Comparison of ENCODE assay signal across 9 cellular contexts in the genomic region with DNA sequence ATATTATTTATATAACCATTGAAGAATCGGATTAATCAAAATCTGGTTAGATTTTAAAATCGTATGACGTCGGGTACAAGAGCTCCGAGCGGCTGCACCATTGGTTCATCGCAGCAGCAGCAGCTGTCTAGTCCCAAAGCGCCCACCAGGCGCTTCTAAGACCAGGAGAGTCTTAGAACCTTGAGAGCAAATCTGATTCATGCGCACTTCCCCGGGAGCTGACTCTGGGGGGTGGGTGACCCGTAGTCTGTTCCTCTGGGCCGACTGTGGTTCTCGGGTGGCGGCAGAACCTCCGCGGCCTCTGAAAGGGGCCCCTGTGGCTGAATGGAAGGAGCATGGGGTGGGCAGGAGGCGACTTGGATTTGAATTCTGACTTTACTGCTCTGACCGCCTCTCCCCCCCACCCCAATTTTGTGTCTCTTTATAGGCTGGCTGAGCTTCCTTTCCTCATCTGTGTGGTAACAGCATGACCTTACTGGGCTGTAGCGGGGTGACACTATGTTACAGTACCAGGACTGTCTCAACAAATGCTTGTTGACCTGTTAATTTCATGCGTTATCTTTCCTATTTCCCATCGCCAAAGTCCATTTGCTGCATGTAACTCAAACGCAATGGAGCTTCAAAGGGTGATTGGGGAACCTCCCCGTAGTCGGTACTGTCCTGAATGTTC.
A peak's percentile ranks its signal among the peaks of the same experiment; 100 is the strongest.
DNase-seq lines count a peak whose midpoint lies in the region; ATAC-seq and TF ChIP-seq lines count a peak whose summit lies in the region.
"Had no signal": no experiment of that assay in that cellular context is flagged by ENCODE, and none has a peak within 500 bp of the region (broad histone marks: within the 10 kb centered on the region; RNA-seq: fewer than 3 reads in every experiment).

No MANE protein-coding gene starts in this region.

- H3K9me2 ChIP-seq in OCI-LY7 (ENCODE audit: insufficient read depth, low read length) = no peaks in the 10 kb centered on the region

- peaks cover 27% of the 10 kb centered on the region for H3K79me2 ChIP-seq in OCI-LY7 (ENCODE audit: insufficient read depth, low read depth, low read length)

- H3K36me3 ChIP-seq in OCI-LY7 (ENCODE audit: insufficient read depth, low read length) (no peaks in the 10 kb centered on the region), esophagus (ENCODE audit: control insufficient read depth in 2 of 2, insufficient read depth in 2 of 2, low read length in 1 of 2) (no peaks in the 10 kb centered on the region)

- intact Hi-C loops in OCI-LY7 (cut with micrococcal nuclease; ENCODE audit: unreplicated experiment) = loop anchor here (2.0 to 10.0 kb wide), 9 partner anchors 15 to 1148 kb away; a partner anchor contains a TSS

- H3K27ac ChIP-seq in OCI-LY7 (ENCODE audit: low read depth, low read length, poor library complexity, severe bottlenecking) = peak overlapping the region; percentile 88
- peak overlapping the region; percentile 70 for H3K27ac ChIP-seq in esophagus (ENCODE audit: low read depth in 2 of 2, low read length in 1 of 2)

- peak overlapping the region; percentile 97 for H3K4me2 ChIP-seq in OCI-LY7 (ENCODE audit: low read length)

- H3K4me1 ChIP-seq in OCI-LY7 (ENCODE audit: insufficient read depth, low read length, poor library complexity, severe bottlenecking) = peaks cover 27% of the 10 kb centered on the region
- peaks cover 4 to 14% of the 10 kb centered on the region in 2 donors for H3K4me1 ChIP-seq in esophagus (ENCODE audit: control insufficient read depth in 2 of 2, insufficient read depth in 2 of 2, low read length in 1 of 2)

- H4K20me1 ChIP-seq in OCI-LY7 (ENCODE audit: insufficient read depth, low read length) = no peaks in the 10 kb centered on the region

- 54% methylated on average over 25 of the region's 25 CpGs for WGBS in esophagus, 2 donors

- peak overlapping the region; percentile 80 for H2AFZ ChIP-seq in OCI-LY7 (ENCODE audit: low read length)

- no TSS peak for BruUV-seq in OCI-LY7 (replicated peaks; lab: Mats Ljungman, UMichigan)

- CTCF ChIA-PET in OCI-LY7 (lab: Charles Lee; ENCODE audit: unreplicated experiment) = interaction anchor here (0.6 to 1.1 kb wide), 3 partner anchors 10 to 26 kb away, joined by 3 read pairs; no protein-coding TSS in a partner anchor

- POLR2A ChIA-PET in OCI-LY7 (lab: Charles Lee) = interaction anchor here (0.6 to 6.8 kb wide), 13 partner anchors 14 to 557 kb away, joined by 3 to 157 read pairs (median 3); no protein-coding TSS in a partner anchor

- ATAC-seq in GM18909 (IDR thresholded peaks at IDR 0.05; ENCODE audit: poor library complexity, unreplicated experiment) (no peak), HG03097 (IDR thresholded peaks at IDR 0.05; ENCODE audit: low FRiP score, unreplicated experiment) (no peak)

- TF ChIP-seq CTCF in GM12873 (IDR thresholded peaks at IDR 0.05; ENCODE audit: insufficient read depth, low read depth, low read length, missing control alignments) = peak; percentile 28
- TF ChIP-seq CTCF in OCI-LY7 (conservative IDR thresholded peaks at IDR 0.05; ENCODE audit: low read length) = peak; percentile 40; the same call in 1 of the 2 replicates

- DNase-seq in OCI-LY7 (ENCODE audit: low spot score) (peak; percentile 83), retina (peak; percentile 60), OCI-M2 (lab: John Stamatoyannopoulos, UW; ENCODE audit: unreplicated experiment) (no peak), dermis blood vessel endothelial cell (no peak)
- DNase-seq: activated effector memory CD4-positive, alpha-beta T cell treated with Interleukin-2 at 50 U/mL for 16 hours had no signal

- H3K9me3 ChIP-seq in OCI-LY7 (ENCODE audit: low read length) (no peaks in the 10 kb centered on the region), esophagus (ENCODE audit: control insufficient read depth in 2 of 2, insufficient read depth in 1 of 2, low read depth in 1 of 2, low read length in 1 of 2) (no peaks in the 10 kb centered on the region)

- H3K4me3 ChIP-seq in OCI-LY7 (ENCODE audit: low read depth, low read length, poor library complexity, severe bottlenecking) = peak overlapping the region; percentile 84
- H3K4me3 ChIP-seq in esophagus (ENCODE audit: low read depth in 1 of 2, low read length in 2 of 2) = peak overlapping the region; percentile 38 to 42

- no peaks in the 10 kb centered on the region for H3K27me3 ChIP-seq in esophagus (ENCODE audit: control insufficient read depth in 1 of 2, insufficient read depth in 2 of 2, low read length in 2 of 2)

Comparison
In these comparisons a context has a peak if more than half of its experiments do, and no peak if none do; other contexts are left out.
1. DNase-seq: peak in OCI-LY7 (single experiment) and retina (single experiment); none in OCI-M2 (single experiment) and dermis blood vessel endothelial cell (single experiment).